In genomic region chr10:7525314-7526016, GRCh38 we compare ENCODE assay signal across 8 cellular contexts.
DNase-seq lines count a peak whose midpoint lies in the region; ATAC-seq and TF ChIP-seq lines count a peak whose summit lies in the region.

No MANE protein-coding gene starts in this region.

- no peak overlapping the region for H3K4me3 ChIP-seq in WERI-Rb-1 (ENCODE audit: low read depth, low read length)
- H3K4me3 ChIP-seq in dorsolateral prefrontal cortex = peak overlapping the region in 7 of 59 donors; percentile 1 to 31 (median 20)

- H3K27me3 ChIP-seq in WERI-Rb-1 (ENCODE audit: insufficient read depth, low read depth, severe bottlenecking) = no peaks in the 10 kb centered on the region
- H3K27me3 ChIP-seq in dorsolateral prefrontal cortex = peaks cover 0 to 19% (median 3%) of the 10 kb centered on the region in 45 donors

- H3K27ac Mint-ChIP-seq in stimulated activated memory B cell treated with anti-CD40 and anti-IgM and Interleukin-4, amounts not matched to agents 10 μg/mL and 1 μg/mL and 100 μg/mL, for 72 hours = peak overlapping the region; percentile 28

- DNase-seq in ACHN (peak; percentile 67), NCI-H146 treated with DMSO at 0.1 percent for 48 hours (lab: John Stamatoyannopoulos, UW; ENCODE audit: unreplicated experiment) (peak; percentile 51), WERI-Rb-1 (peak; percentile 12), dorsolateral prefrontal cortex (peak in 5 of 10 donors; percentile 42 to 74 (median 58)), lung microvascular endothelial cell (ENCODE audit: low read depth in 2 of 2) (peak; percentile 59 to 81)

- H3K4me3 Mint-ChIP-seq in stimulated activated memory B cell treated with anti-CD40 and anti-IgM and Interleukin-4, amounts not matched to agents 10 μg/mL and 1 μg/mL and 100 μg/mL, for 72 hours = no peak overlapping the region

- no peaks in the 10 kb centered on the region for H3K9me3 ChIP-seq in WERI-Rb-1 (ENCODE audit: severe bottlenecking)

- H3K36me3 ChIP-seq in WERI-Rb-1 = no peaks in the 10 kb centered on the region

- H3K9me3 Mint-ChIP-seq in stimulated activated memory B cell treated with anti-CD40 and anti-IgM and Interleukin-4, amounts not matched to agents 10 μg/mL and 1 μg/mL and 100 μg/mL, for 72 hours = peaks cover 4% of the 10 kb centered on the region

- no peaks in the 10 kb centered on the region for H3K27me3 Mint-ChIP-seq in stimulated activated memory B cell treated with anti-CD40 and anti-IgM and Interleukin-4, amounts not matched to agents 10 μg/mL and 1 μg/mL and 100 μg/mL, for 72 hours

- in situ Hi-C loops in ACHN (cut with HindIII; ENCODE audit: low pct_ligation_motif_present, low pct_unique_long_range_greater_than_20kb, low sequenced_read_pairs) = no loop called here

- ATAC-seq in HG02798 (IDR thresholded peaks at IDR 0.05; ENCODE audit: poor library complexity, unreplicated experiment) = peak; percentile 84
- ATAC-seq in stimulated activated memory B cell treated with anti-CD40 and anti-IgM and Interleukin-4, amounts not matched to agents 10 μg/mL and 1 μg/mL and 100 μg/mL, for 72 hours = peak; percentile 80

- H3K36me3 Mint-ChIP-seq in stimulated activated memory B cell treated with anti-CD40 and anti-IgM and Interleukin-4, amounts not matched to agents 10 μg/mL and 1 μg/mL and 100 μg/mL, for 72 hours = no peaks in the 10 kb centered on the region

- H3K4me1 Mint-ChIP-seq in stimulated activated memory B cell treated with anti-CD40 and anti-IgM and Interleukin-4, amounts not matched to agents 10 μg/mL and 1 μg/mL and 100 μg/mL, for 72 hours = peaks cover 19% of the 10 kb centered on the region

- intact Hi-C loops in dorsolateral prefrontal cortex (cut with DNase I) = loop anchor here (1.0 to 10.0 kb wide), 5 partner anchors 161 to 1779 kb away; partner anchors contain the start of gene TAF3 (in 1 of the 2)

- TF ChIP-seq CTCF in GM12874 (IDR thresholded peaks at IDR 0.05; ENCODE audit: insufficient read depth, low read depth, low read length) (peak; percentile 46; the same call in 1 of the 2 replicates), WERI-Rb-1 (IDR thresholded peaks at IDR 0.05; ENCODE audit: low read depth, low read length) (peak; percentile 43), dorsolateral prefrontal cortex (IDR thresholded peaks at IDR 0.05 in 54 of 56, conservative IDR thresholded peaks at IDR 0.05 in 2 of 56; ENCODE audit: low read depth in 1 of 56, partially characterized antibody in 56 of 56) (peak; percentile 62 to 100 (median 96))

- no peak overlapping the region for H3K27ac ChIP-seq in WERI-Rb-1
- H3K27ac ChIP-seq in dorsolateral prefrontal cortex = no peak overlapping the region

Comparison
In these comparisons a context has a peak if more than half of its experiments do, and no peak if none do; other contexts are left out.
1. CTCF ChIP-seq: peak in every context shown above with its lines; median percentile 96 in dorsolateral prefrontal cortex; 46 in GM12874; 43 in WERI-Rb-1.